Comparison of ENCODE assay signal across 11 cellular contexts in genomic region chr21:32306021-32306780, GRCh38. TPM values are rescaled to one million over a fixed set of nuclear protein-coding genes. Genes with fewer than 3 reads are reported as not detected.
A peak's percentile ranks its signal among the peaks of the same experiment; 100 is the strongest.
DNase-seq lines count a peak whose midpoint lies in the region; ATAC-seq and TF ChIP-seq lines count a peak whose summit lies in the region.
"Had no signal": no experiment of that assay in that cellular context is flagged by ENCODE, and none has a peak within 500 bp of the region (broad histone marks: within the 10 kb centered on the region; RNA-seq: fewer than 3 reads in every experiment).

No MANE protein-coding gene starts in this region.

- H3K9me3 Mint-ChIP-seq in activated CD4-positive, alpha-beta T cell treated with anti-CD3 and anti-CD28 coated beads for 36 hours (ENCODE audit: low read depth): no peaks in the 10 kb centered on the region

- intact Hi-C loops in activated CD4-positive, alpha-beta T cell treated with anti-CD3 and anti-CD28 coated beads for 36 hours (cut with DNase I, micrococcal nuclease): no loop called here

- peaks cover 5% of the 10 kb centered on the region for H3K4me1 Mint-ChIP-seq in activated CD4-positive, alpha-beta T cell treated with anti-CD3 and anti-CD28 coated beads for 36 hours

- TF ChIP-seq CTCF in epithelial cell of esophagus (IDR thresholded peaks at IDR 0.05; ENCODE audit: insufficient read depth, low read depth, low read length, missing control alignments): peak; percentile 23

- no peak overlapping the region for H3K4me3 ChIP-seq in epithelial cell of esophagus (ENCODE audit: low read length)
- H3K4me3 ChIP-seq: SJCRH30 had no signal

- H3K27me3 Mint-ChIP-seq in activated CD4-positive, alpha-beta T cell treated with anti-CD3 and anti-CD28 coated beads for 36 hours: no peaks in the 10 kb centered on the region

- no peak overlapping the region for H3K4me3 Mint-ChIP-seq in activated CD4-positive, alpha-beta T cell treated with anti-CD3 and anti-CD28 coated beads for 36 hours

- H3K36me3 Mint-ChIP-seq in activated CD4-positive, alpha-beta T cell treated with anti-CD3 and anti-CD28 coated beads for 36 hours (ENCODE audit: low read depth): peaks cover 22% of the 10 kb centered on the region

- POLR2A ChIA-PET in activated CD4-positive, alpha-beta T cell treated with anti-CD3 and anti-CD28 coated beads for 36 hours (lab: Charles Lee): interaction anchor here (0.7 kb wide), 1 partner anchor 24 kb away, joined by 5 read pairs; no protein-coding TSS in a partner anchor

- ATAC-seq in activated CD4-positive, alpha-beta T cell treated with anti-CD3 and anti-CD28 coated beads for 36 hours: no peak
- no peak for ATAC-seq in GM21381 (IDR thresholded peaks at IDR 0.05; ENCODE audit: unreplicated experiment)
- no peak for ATAC-seq in HG02623 (IDR thresholded peaks at IDR 0.05; ENCODE audit: unreplicated experiment)

- CTCF ChIA-PET in activated CD4-positive, alpha-beta T cell treated with anti-CD3 and anti-CD28 coated beads for 36 hours (lab: Charles Lee): no interaction called here

- H3K27ac Mint-ChIP-seq in activated CD4-positive, alpha-beta T cell treated with anti-CD3 and anti-CD28 coated beads for 36 hours: no peak overlapping the region

- DNase-seq in C1 segment of cervical spinal cord (lab: John Stamatoyannopoulos, UW): peak in 13 of 14 donors; percentile 11 to 88 (median 59)
- DNase-seq in NCI-H69 (lab: John Stamatoyannopoulos, UW): peak; percentile 23
- DNase-seq in epithelial cell of esophagus (ENCODE audit: low read depth): no peak
- DNase-seq in midbrain (lab: John Stamatoyannopoulos, UW): peak; percentile 85
- DNase-seq in activated CD4-positive, alpha-beta T cell treated with anti-CD3 and anti-CD28 coated beads for 36 hours: no peak
- no peak for DNase-seq in NCI-H187 treated with DMSO at 0.1 percent for 48 hours (lab: John Stamatoyannopoulos, UW)
- DNase-seq: effector memory CD4-positive, alpha-beta T cell; NCI-H1092 treated with DMSO at 0.1 percent for 48 hours had no signal

RNA-seq across cellular contexts. Expression of gene MRAP, which starts 7.5 kb away (rescaled TPM):
- not detected for total RNA-seq in activated CD4-positive, alpha-beta T cell treated with anti-CD3 and anti-CD28 coated beads for 36 hours
- total RNA-seq: SJCRH30 had no signal

RNA-seq across cellular contexts. Expression of gene MIS18A, which starts 27.4 kb away (rescaled TPM):
- 10 to 100 TPM; 21.5 to 35.3 TPM for total RNA-seq in activated CD4-positive, alpha-beta T cell treated with anti-CD3 and anti-CD28 coated beads for 36 hours

Comparison
In these comparisons a context has a peak if more than half of its experiments do, and no peak if none do; other contexts are left out.
1. DNase-seq: peak in C1 segment of cervical spinal cord (13 of 14), NCI-H69 (single experiment) and midbrain (single experiment); none in epithelial cell of esophagus (single experiment), activated CD4-positive, alpha-beta T cell treated with anti-CD3 and anti-CD28 coated beads for 36 hours (single experiment) and NCI-H187 treated with DMSO at 0.1 percent for 48 hours (single experiment).